Comparison of ENCODE assay signal across 8 cellular contexts in the genomic region with DNA sequence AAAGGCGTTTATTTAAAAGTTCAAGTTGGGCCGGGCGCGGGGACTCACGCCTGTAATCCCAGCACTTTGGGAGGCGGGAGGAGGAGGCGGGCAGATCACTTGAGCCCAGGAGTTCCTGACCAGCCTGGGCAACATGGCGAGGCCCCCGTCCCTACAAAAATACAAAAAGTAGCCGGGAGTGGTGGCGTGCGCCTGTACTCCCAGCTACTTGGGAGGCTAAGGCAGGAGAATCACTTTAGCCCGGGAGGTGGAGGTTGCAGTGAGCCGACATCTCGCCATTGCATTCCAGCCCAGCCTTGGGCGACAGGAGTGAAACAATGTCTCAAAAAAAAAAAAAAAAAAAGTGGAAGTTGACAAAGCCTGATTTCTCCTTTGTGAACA. TPM values are rescaled to one million over a fixed set of nuclear protein-coding genes. Genes with fewer than 3 reads are reported as not detected.
DNase-seq lines count a peak whose midpoint lies in the region; ATAC-seq, FAIRE-seq and TF ChIP-seq lines count a peak whose summit lies in the region.

No MANE protein-coding gene starts in this region.

- peaks cover 24% of the 10 kb centered on the region for H3K4me1 ChIP-seq in Karpas-422 (ENCODE audit: low read length)

- peak overlapping the region; percentile 77; the same call in 1 of the 2 replicates for H3K27ac ChIP-seq in Karpas-422 (ENCODE audit: low read length)
- peak overlapping the region; percentile 78 to 93 for H3K27ac ChIP-seq in coronary artery

- DNase-seq in Karpas-422 (no peak), coronary artery (ENCODE audit: low spot score) (no peak), myocyte (ENCODE audit: low read depth) (peak; percentile 8), NCI-H345 treated with DMSO at 0.1 percent for 48 hours (lab: John Stamatoyannopoulos, UW; ENCODE audit: unreplicated experiment) (no peak), GM19239 (ENCODE audit: insufficient read length, low spot score) (no peak), GM03348 (ENCODE audit: low spot score) (no peak)

- H3K9me2 ChIP-seq in Karpas-422 (replicated peaks; ENCODE audit: insufficient read depth, low read length) = no peaks in the 10 kb centered on the region

- no peak for ATAC-seq in HG03139 (IDR thresholded peaks at IDR 0.05; ENCODE audit: unreplicated experiment)

- peak overlapping the region; percentile 44; the same call in 1 of the 2 replicates for H2AFZ ChIP-seq in Karpas-422 (ENCODE audit: low read length)

- H4K20me1 ChIP-seq in Karpas-422 (ENCODE audit: insufficient read depth, low read depth, low read length) = no peaks in the 10 kb centered on the region

- TF ChIP-seq CTCF in coronary artery (IDR thresholded peaks at IDR 0.05) = no peak

- peak overlapping the region; percentile 97 for H3K9ac ChIP-seq in Karpas-422 (ENCODE audit: low read length)

- FAIRE-seq in GM19239 (lab: Jason Lieb, UNC) = no peak

- no peaks in the 10 kb centered on the region for H3K9me3 ChIP-seq in Karpas-422 (ENCODE audit: low read length)

- H3K79me2 ChIP-seq in Karpas-422 (ENCODE audit: low read length) = peaks cover 70% of the 10 kb centered on the region

- H3K4me3 ChIP-seq in GM08714 (ENCODE audit: low read length) (peak overlapping the region; percentile 86), Karpas-422 (ENCODE audit: low read length) (peak overlapping the region; percentile 96), coronary artery (peak overlapping the region; percentile 99)

- peak overlapping the region; percentile 91 for H3K4me2 ChIP-seq in Karpas-422 (ENCODE audit: low read depth, low read length, poor library complexity, severe bottlenecking)

- no peaks in the 10 kb centered on the region for H3K27me3 ChIP-seq in Karpas-422 (ENCODE audit: low read length)

- H3K36me3 ChIP-seq in Karpas-422 (ENCODE audit: insufficient read depth, low read length) = peaks cover 17% of the 10 kb centered on the region; the same call in 1 of the 2 replicates

RNA-seq across cellular contexts. Expression of a gene that starts 0.8 kb away (rescaled TPM):
- total RNA-seq in Karpas-422 (2014; rRNA removed; shearing (Covaris generic); ENCODE audit: low replicate concordance) = 174 and 253 TPM in 2 replicates
- 79.1 and 79.7 TPM in 2 replicates for total RNA-seq in myocyte
- 55.0 TPM for polyA plus RNA-seq in myocyte (2012)

RNA-seq across cellular contexts. Expression of a gene that starts 12.6 kb away (rescaled TPM):
- total RNA-seq in Karpas-422 (2014; rRNA removed; shearing (Covaris generic); ENCODE audit: low replicate concordance) = 8.7 and 11.0 TPM in 2 replicates
- 20.8 and 24.1 TPM in 2 replicates for total RNA-seq in myocyte
- polyA plus RNA-seq in myocyte (2012) = 24.0 TPM

RNA-seq across cellular contexts. Expression of a gene that starts 12.7 kb away (rescaled TPM):
- 41.2 and 104 TPM in 2 replicates for total RNA-seq in Karpas-422 (2014; rRNA removed; shearing (Covaris generic); ENCODE audit: low replicate concordance)
- total RNA-seq in myocyte = 111 and 133 TPM in 2 replicates
- polyA plus RNA-seq in myocyte (2012) = 111 TPM

RNA-seq across cellular contexts. Expression of a gene that starts 13.2 kb away (rescaled TPM):
- 130 and 148 TPM in 2 replicates for total RNA-seq in Karpas-422 (2014; rRNA removed; shearing (Covaris generic); ENCODE audit: low replicate concordance)
- 74.7 and 127 TPM in 2 replicates for total RNA-seq in myocyte
- 39.4 TPM for polyA plus RNA-seq in myocyte (2012)

RNA-seq across cellular contexts. Expression of a gene that starts 20.3 kb away (rescaled TPM):
- not detected in 2 replicates for total RNA-seq in Karpas-422 (2014; rRNA removed; shearing (Covaris generic); ENCODE audit: low replicate concordance)
- 1.8 and 2.8 TPM in 2 replicates for total RNA-seq in myocyte
- 3.5 TPM for polyA plus RNA-seq in myocyte (2012)
